In the genomic region with DNA sequence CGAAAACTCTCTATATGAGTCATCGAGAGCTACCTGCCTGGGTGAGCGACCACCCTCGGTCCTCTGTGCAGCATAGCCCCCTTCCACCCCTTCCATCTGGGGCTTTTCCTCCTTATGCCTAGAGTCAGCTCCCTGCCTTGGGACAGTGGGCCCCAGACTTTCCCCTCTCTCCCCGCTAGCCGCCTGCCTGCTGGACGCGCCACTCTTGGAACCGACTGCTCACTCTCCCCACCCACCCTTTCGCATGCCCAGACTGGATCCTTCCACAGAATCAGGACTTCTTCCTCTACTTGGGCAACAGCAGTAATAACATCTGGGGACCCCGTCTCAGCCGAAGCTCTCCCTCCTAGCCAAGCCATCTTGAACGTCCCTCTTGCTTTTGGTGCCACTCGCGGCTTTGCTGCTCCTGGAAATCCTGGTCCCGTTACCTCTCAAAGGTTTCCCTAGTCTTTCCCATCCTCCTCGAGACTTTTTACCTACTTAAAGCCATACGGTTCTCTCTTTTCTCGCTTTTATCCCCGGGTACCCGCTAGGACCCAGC, we compare ENCODE assay signal across 1 cellular context.
TF ChIP-seq lines count a peak whose summit lies in the region.

No MANE protein-coding gene starts in this region.

TF ChIP-seq in GM12878, 131 proteins besides CTCF, POLR2A, EP300 and RAD21:
- 0 out of 2 replicates have a peak, but pooled peaks have one; percentile 29 for TF ChIP-seq JUND (IDR thresholded peaks at IDR 0.05; ENCODE audit: low read depth, low read length)
- TF ChIP-seq NR2F1 (conservative IDR thresholded peaks at IDR 0.05) = no peak
- TF ChIP-seq MXI1 (IDR thresholded peaks at IDR 0.05; ENCODE audit: low read depth, low read length) = 0 out of 2 replicates have a peak, but pooled peaks have one; percentile 1
- TF ChIP-seq IRF4 (IDR thresholded peaks at IDR 0.05; ENCODE audit: low read depth, low read length) = peak; percentile 41; the same call in 1 of the 2 replicates
- TF ChIP-seq JUNB (IDR thresholded peaks at IDR 0.05) = peak; percentile 49
TF ChIP-seq in GM12878: peak in this region for 4.
